16 cellular contexts compared by ENCODE assay signal in genomic region chr14:24938593-24938992, GRCh38.
"Had no signal": no experiment of that assay in that cellular context is flagged by ENCODE, and none has a peak within 500 bp of the region (broad histone marks: within the 10 kb centered on the region; RNA-seq: fewer than 3 reads in every experiment).

No MANE protein-coding gene starts in this region.

- ATAC-seq: activated CD4-positive, alpha-beta T cell treated with anti-CD3 and anti-CD28 coated beads for 36 hours; left lobe of liver had no signal

- H3K27me3 ChIP-seq: breast epithelium, esophagus squamous epithelium, tibial artery, uterus had no signal

- H3K36me3 ChIP-seq: breast epithelium, esophagus squamous epithelium, tibial artery, uterus, WERI-Rb-1 had no signal

- H3K4me3 ChIP-seq: breast epithelium, esophagus squamous epithelium, skin epidermis, tibial artery, uterus had no signal

- H3K27ac ChIP-seq: breast epithelium, esophagus squamous epithelium, skin epidermis, tibial artery, uterus, WERI-Rb-1 had no signal

- H3K4me1 ChIP-seq: breast epithelium, tibial artery, uterus had no signal

- H3K9me3 ChIP-seq: breast epithelium, esophagus squamous epithelium, tibial artery, uterus had no signal

- DNase-seq: activated CD4-positive, alpha-beta memory T cell treated with anti-CD3 and anti-CD28 coated beads, Interleukin-2, amount 10 ng/mL, durations not matched to agents 7 days and 5 days; activated CD4-positive, alpha-beta T cell treated with anti-CD3 and anti-CD28 coated beads for 36 hours; activated gamma-delta T cell treated with Interleukin-2 at 50 U/mL for 16 hours; activated naive CD8-positive, alpha-beta T cell treated with anti-CD3 and anti-CD28 coated beads for 36 hours; activated T-cell treated with anti-CD3 and anti-CD28 coated beads, Interleukin-2, amount 50 U/mL, for 48 hours; esophagus squamous epithelium; foreskin fibroblast; head of caudate nucleus; islet precursor cell; posterior cingulate gyrus; tibial artery; uterus; WERI-Rb-1 had no signal
